Comparison of ENCODE assay signal across 1 cellular context in the genomic region with DNA sequence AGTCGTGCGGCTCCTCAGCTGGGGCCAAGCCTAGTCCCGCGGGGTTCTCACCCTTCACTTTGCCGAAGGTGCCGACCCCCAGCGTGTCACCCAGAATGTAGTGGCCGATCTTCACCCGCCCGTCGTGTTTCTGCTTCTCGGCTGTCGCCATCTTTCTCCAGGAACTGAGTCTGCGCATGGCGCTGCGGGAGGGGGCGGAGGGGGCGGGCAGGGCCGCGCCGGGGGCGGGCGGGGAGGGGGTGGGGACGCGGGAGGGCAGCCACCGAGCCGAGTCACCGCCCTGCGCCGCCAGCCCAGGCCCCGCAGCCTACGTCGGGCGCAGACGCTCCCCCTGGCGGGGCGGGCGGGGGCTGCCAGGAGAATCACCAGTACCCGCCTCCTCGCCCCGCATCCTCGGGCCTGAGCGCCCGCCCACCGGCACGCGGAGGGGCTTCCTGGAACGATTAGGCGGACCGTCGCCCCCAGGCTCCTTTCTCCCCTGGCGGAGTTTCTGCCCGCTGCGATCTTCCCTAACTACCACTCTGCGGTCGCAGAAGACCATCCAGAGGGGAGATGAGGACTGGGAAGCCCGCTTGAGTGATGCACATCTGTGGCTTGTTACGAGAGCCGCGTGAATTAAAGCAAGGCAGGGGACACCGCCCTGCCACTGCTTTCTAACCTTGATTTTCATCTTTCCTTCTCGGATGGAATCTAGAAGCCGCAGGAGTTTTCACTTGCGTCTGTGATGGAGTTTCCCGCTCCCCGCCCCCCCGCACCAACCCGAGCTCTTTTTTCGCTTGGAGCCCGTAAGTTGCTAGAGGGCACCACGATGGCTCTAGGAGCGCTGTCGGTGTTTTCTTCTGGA.
TF ChIP-seq lines count a peak whose summit lies in the region.

Gene PRKAA1, minus strand, starts transcription at position 363 of the 844 bp plus-strand sequence. Its CDS starts 185 bp downstream, at position 178.

TF ChIP-seq in HEK293, 187 proteins besides CTCF, POLR2A, EP300 and RAD21 (continued from another document):
- 0 out of 2 replicates have a peak, but pooled peaks have one; percentile 15 for TF ChIP-seq ZSCAN4 (tag by site-specific recombination; IDR thresholded peaks at IDR 0.05)
- no peak for TF ChIP-seq ZNF174 (tag by site-specific recombination; IDR thresholded peaks at IDR 0.05)
- TF ChIP-seq WT1 (tag by site-specific recombination; IDR thresholded peaks at IDR 0.05): no peak; the same call in 1 of the 2 replicates
- no peak for TF ChIP-seq ZNF473 (tag by site-specific recombination; IDR thresholded peaks at IDR 0.05)
- TF ChIP-seq ZFHX2 (tag by site-specific recombination; conservative IDR thresholded peaks at IDR 0.05): peak; percentile 91
- TF ChIP-seq ZNF658 (tag by site-specific recombination; IDR thresholded peaks at IDR 0.05): no peak
- TF ChIP-seq ZNF133 (tag by site-specific recombination; IDR thresholded peaks at IDR 0.05): no peak
- TF ChIP-seq, protein P1, sequence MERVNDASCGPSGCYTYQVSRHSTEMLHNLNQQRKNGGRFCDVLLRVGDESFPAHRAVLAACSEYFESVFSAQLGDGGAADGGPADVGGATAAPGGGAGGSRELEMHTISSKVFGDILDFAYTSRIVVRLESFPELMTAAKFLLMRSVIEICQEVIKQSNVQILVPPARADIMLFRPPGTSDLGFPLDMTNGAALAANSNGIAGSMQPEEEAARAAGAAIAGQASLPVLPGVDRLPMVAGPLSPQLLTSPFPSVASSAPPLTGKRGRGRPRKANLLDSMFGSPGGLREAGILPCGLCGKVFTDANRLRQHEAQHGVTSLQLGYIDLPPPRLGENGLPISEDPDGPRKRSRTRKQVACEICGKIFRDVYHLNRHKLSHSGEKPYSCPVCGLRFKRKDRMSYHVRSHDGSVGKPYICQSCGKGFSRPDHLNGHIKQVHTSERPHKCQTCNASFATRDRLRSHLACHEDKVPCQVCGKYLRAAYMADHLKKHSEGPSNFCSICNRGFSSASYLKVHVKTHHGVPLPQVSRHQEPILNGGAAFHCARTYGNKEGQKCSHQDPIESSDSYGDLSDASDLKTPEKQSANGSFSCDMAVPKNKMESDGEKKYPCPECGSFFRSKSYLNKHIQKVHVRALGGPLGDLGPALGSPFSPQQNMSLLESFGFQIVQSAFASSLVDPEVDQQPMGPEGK (tag by site-specific recombination; IDR thresholded peaks at IDR 0.05): peak; percentile 97
- no peak for TF ChIP-seq ZNF239 (tag by site-specific recombination; IDR thresholded peaks at IDR 0.05)
- peak; percentile 50 for TF ChIP-seq ZNF341 (tag by site-specific recombination; IDR thresholded peaks at IDR 0.05; ENCODE audit: low read depth)
- TF ChIP-seq ZNF571 (tag by site-specific recombination; IDR thresholded peaks at IDR 0.05): no peak
- TF ChIP-seq HOXA7 (CRISPR knock-in tag; IDR thresholded peaks at IDR 0.05; ENCODE audit: borderline replicate concordance): no peak
- no peak for TF ChIP-seq ZFP41 (tag by site-specific recombination; IDR thresholded peaks at IDR 0.05; ENCODE audit: borderline replicate concordance)
- TF ChIP-seq ZSCAN18 (tag by site-specific recombination; IDR thresholded peaks at IDR 0.05): no peak
- TF ChIP-seq ZNF2 (tag by site-specific recombination; IDR thresholded peaks at IDR 0.05): peak; percentile 76
- no peak; the same call in 1 of the 2 replicates for TF ChIP-seq ZNF10 (tag by site-specific recombination; IDR thresholded peaks at IDR 0.05)
- no peak for TF ChIP-seq ZNF561 (tag by site-specific recombination; IDR thresholded peaks at IDR 0.05; ENCODE audit: borderline replicate concordance)
TF ChIP-seq in HEK293: peak in this region for 52.
